13 cellular contexts compared by ENCODE assay signal in genomic region chr1:205191617-205192016, GRCh38. TPM values are rescaled to one million over a fixed set of nuclear protein-coding genes. Genes with fewer than 3 reads are reported as not detected.
DNase-seq lines count a peak whose midpoint lies in the region; ATAC-seq, FAIRE-seq and TF ChIP-seq lines count a peak whose summit lies in the region.
"Had no signal": no experiment of that assay in that cellular context is flagged by ENCODE, and none has a peak within 500 bp of the region (broad histone marks: within the 10 kb centered on the region; RNA-seq: fewer than 3 reads in every experiment).

No MANE protein-coding gene starts in this region.

- POLR2A ChIA-PET in A549 (lab: Yijun Ruan, JAX) = no interaction called here

- H3K27ac Mint-ChIP-seq in brain = peak overlapping the region; percentile 71 to 92 (median 77)
- H3K27ac Mint-ChIP-seq: activated B cell treated with CpG ODN at 0.5 μM for 24 hours; activated naive CD4-positive, alpha-beta T cell treated with anti-CD3 and anti-CD28 coated beads, Interleukin-2, amount 50 U/mL, for 72 hours had no signal

- no peak for TF ChIP-seq POLR2A in A549 (IDR thresholded peaks at IDR 0.05; ENCODE audit: low read length)

- TF ChIP-seq EP300 in A549 (IDR thresholded peaks at IDR 0.05) = no peak

- peak overlapping the region; percentile 57 for H3K4me2 ChIP-seq in A549

- DNase-seq in A549 (ENCODE audit: low read depth in 1 of 2, low spot score in 1 of 2) (no peak), dedifferentiated amniotic fluid mesenchymal stem cell (ENCODE audit: extremely low spot score) (no peak), OCI-M2 (lab: John Stamatoyannopoulos, UW; ENCODE audit: unreplicated experiment) (no peak), NCI-H1436 treated with DMSO at 0.1 percent for 48 hours (lab: John Stamatoyannopoulos, UW) (no peak), right cardiac atrium (no peak)
- DNase-seq in Jurkat, Clone E6-1 (ENCODE audit: low read depth, low spot score) = peak; percentile 48
- DNase-seq: activated B cell treated with CpG ODN at 0.5 μM for 24 hours, COR-L47, NCI-H2107 had no signal

- no peak for TF ChIP-seq RAD21 in A549 (conservative IDR thresholded peaks at IDR 0.05 in 1 of 2, IDR thresholded peaks at IDR 0.05 in 1 of 2)

- H3K27ac ChIP-seq in A549 (peak overlapping the region in 1 of 2 experiments; percentile 1; a peak in 1 of 6 replicates), layer of hippocampus (ENCODE audit: low read depth, low read length) (peak overlapping the region; percentile 3), right cardiac atrium (ENCODE audit: low read length) (no peak overlapping the region)
- H3K27ac ChIP-seq: HL-60 had no signal

- no peaks in the 10 kb centered on the region for H3K9me3 Mint-ChIP-seq in brain
- H3K9me3 Mint-ChIP-seq: activated B cell treated with CpG ODN at 0.5 μM for 24 hours; activated naive CD4-positive, alpha-beta T cell treated with anti-CD3 and anti-CD28 coated beads, Interleukin-2, amount 50 U/mL, for 72 hours had no signal

- FAIRE-seq in A549 (lab: Jason Lieb, UNC) = no peak

- H3K9me3 ChIP-seq in A549 (no peaks in the 10 kb centered on the region), right cardiac atrium (ENCODE audit: control insufficient read depth, low read length) (no peaks in the 10 kb centered on the region)

- WGBS in A549 (ENCODE audit: missing lambda C conversion rate) = 53% methylated on average over 2 of the region's 2 CpGs
- WGBS in right cardiac atrium = 51% methylated on average over 2 of the region's 2 CpGs

- peak overlapping the region in 3 of 5 experiments; percentile 39 to 61 (median 60) for H3K4me3 Mint-ChIP-seq in brain
- H3K4me3 Mint-ChIP-seq: activated B cell treated with CpG ODN at 0.5 μM for 24 hours had no signal

- H3K4me3 ChIP-seq in A549 = no peak overlapping the region
- no peak overlapping the region for H3K4me3 ChIP-seq in Jurkat, Clone E6-1 (ENCODE audit: low read length)
- no peak overlapping the region for H3K4me3 ChIP-seq in right cardiac atrium (ENCODE audit: low read length)

- H3K4me1 Mint-ChIP-seq in brain = peaks cover 68% of the 10 kb centered on the region

- ATAC-seq in A549 = peak in 1 of 2 experiments; percentile 48; a peak in 2 of 6 replicates
- no peak for ATAC-seq in right cardiac atrium
- ATAC-seq: activated naive CD4-positive, alpha-beta T cell treated with anti-CD3 and anti-CD28 coated beads, Interleukin-2, amount 50 U/mL, for 72 hours had no signal

- H3K27me3 ChIP-seq in layer of hippocampus (ENCODE audit: control insufficient read depth, insufficient read depth, low read length) (no peaks in the 10 kb centered on the region), right cardiac atrium (ENCODE audit: control insufficient read depth, insufficient read depth) (no peaks in the 10 kb centered on the region)

- TF ChIP-seq CTCF in A549 (IDR thresholded peaks at IDR 0.05) (no peak), brain (conservative IDR thresholded peaks at IDR 0.05) (no peak)

- peaks cover 23% of the 10 kb centered on the region for H3K4me1 ChIP-seq in A549
- no peaks in the 10 kb centered on the region for H3K4me1 ChIP-seq in right cardiac atrium (ENCODE audit: control insufficient read depth, insufficient read depth, low read length)

- peaks cover 15% of the 10 kb centered on the region for H3K36me3 Mint-ChIP-seq in brain

- intact Hi-C loops in right cardiac atrium (cut with DNase I) = no loop called here

- CTCF ChIA-PET in A549 (lab: Yijun Ruan, JAX) = interaction anchor here (0.9 to 1.5 kb wide), 3 partner anchors 38 to 202 kb away, joined by 3 to 5 read pairs (median 3); no protein-coding TSS in a partner anchor

- H3K27me3 Mint-ChIP-seq in brain = peaks cover 2% of the 10 kb centered on the region
- H3K27me3 Mint-ChIP-seq: activated B cell treated with CpG ODN at 0.5 μM for 24 hours had no signal

TF ChIP-seq in A549, 52 proteins besides CTCF, POLR2A, EP300 and RAD21:
- TF ChIP-seq ZC3H11A (IDR thresholded peaks at IDR 0.05) (no peak), ATOH8 (CRISPR knock-in tag; IDR thresholded peaks at IDR 0.05; ENCODE audit: low read depth) (no peak), FOSL2 (IDR thresholded peaks at IDR 0.05) (no peak), FOSL2 (CRISPR knock-in tag; IDR thresholded peaks at IDR 0.05) (no peak), ESRRA (IDR thresholded peaks at IDR 0.05; ENCODE audit: borderline replicate concordance, low read length) (no peak), MAFK (IDR thresholded peaks at IDR 0.05; ENCODE audit: partially characterized antibody) (no peak), REST (IDR thresholded peaks at IDR 0.05) (no peak), EHMT2 (IDR thresholded peaks at IDR 0.05; ENCODE audit: low read depth) (no peak), NR3C1 (IDR thresholded peaks at IDR 0.05) (no peak), NFE2L2 (conservative IDR thresholded peaks at IDR 0.05; ENCODE audit: low read length) (no peak)

RNA-seq across cellular contexts. Expression of gene DSTYK, which starts 19.9 kb away (rescaled TPM):
- polyA plus RNA-seq in A549 (2011; rRNA removed) (8.5 and 9.0 TPM in 2 replicates), A549 (2017; fragmentation: RNase III; extraction: RNeasy Plus Mini Kit Qiagen cat#74134 plus additional on column Dnase treatment) (8.5 to 8.7 TPM (median 8.6 TPM) in 3 replicates), brain (ENCODE audit: insufficient read depth, low read depth, low replicate concordance) (9.4 TPM), right cardiac atrium (4.9 TPM)
- 2.5 and 3.1 TPM in 2 replicates for polyA plus RNA-seq in A549 (2012; cell fraction: cytosol; rRNA removed)
- 1.6 and 2.0 TPM in 2 replicates for polyA plus RNA-seq in A549 (2012; cell fraction: nucleus; rRNA removed)
- polyA minus RNA-seq in A549 (2011; rRNA and poly(A)+ RNA removed) = 10.2 and 10.9 TPM in 2 replicates
- polyA plus RNA-seq in Jurkat, Clone E6-1 (2012; ENCODE audit: insufficient read depth, insufficient read length) = 3.4 TPM
- 10 to 100 TPM in 1 of 4 donors, 1 to 10 TPM in 3; 7.9 to 10.1 (median 8.6) TPM for total RNA-seq in right cardiac atrium

RNA-seq across cellular contexts. Expression of gene TMCC2, which starts 36.1 kb away (rescaled TPM):
- 1.6 and 1.7 TPM in 2 replicates for polyA plus RNA-seq in A549 (2011; rRNA removed)
- 3.3 and 3.8 TPM in 2 replicates for polyA plus RNA-seq in A549 (2012; cell fraction: cytosol; rRNA removed)
- polyA plus RNA-seq in A549 (2012; cell fraction: nucleus; rRNA removed) = 4.6 and 5.4 TPM in 2 replicates
- 2.9 to 3.7 TPM (median 3.2 TPM) in 3 replicates for polyA plus RNA-seq in A549 (2017; fragmentation: RNase III; extraction: RNeasy Plus Mini Kit Qiagen cat#74134 plus additional on column Dnase treatment)
- 2.6 and 3.4 TPM in 2 replicates for polyA minus RNA-seq in A549 (2011; rRNA and poly(A)+ RNA removed)
- polyA plus RNA-seq in Jurkat, Clone E6-1 (2012; ENCODE audit: insufficient read depth, insufficient read length) = 2.6 TPM
- polyA plus RNA-seq in brain (ENCODE audit: insufficient read depth, low read depth, low replicate concordance) = 106 TPM
- total RNA-seq in right cardiac atrium = 10 to 100 TPM in 3 of 4 donors, 1 to 10 TPM in 1; 6.5 to 15.9 (median 13.2) TPM
- polyA plus RNA-seq in right cardiac atrium = 15.7 TPM
